Comparison of ENCODE assay signal across 20 cellular contexts in genomic region chr6:158960046-158960445, GRCh38. TPM values are rescaled to one million over a fixed set of nuclear protein-coding genes. Genes with fewer than 3 reads are reported as not detected.
A peak's percentile ranks its signal among the peaks of the same experiment; 100 is the strongest.
DNase-seq lines count a peak whose midpoint lies in the region; ATAC-seq and TF ChIP-seq lines count a peak whose summit lies in the region.
"Had no signal": no experiment of that assay in that cellular context is flagged by ENCODE, and none has a peak within 500 bp of the region (broad histone marks: within the 10 kb centered on the region; RNA-seq: fewer than 3 reads in every experiment).

No MANE protein-coding gene starts in this region.

- CTCF ChIA-PET in RWPE1 (lab: Yijun Ruan, JAX) = no interaction called here
- CTCF ChIA-PET in activated CD4-positive, alpha-beta T cell treated with anti-CD3 and anti-CD28 coated beads, Interleukin-2, amount 10 ng/mL, durations not matched to agents 7 days and 5 days (lab: Charles Lee) = interaction anchor here (0.6 to 1.6 kb wide), 5 partner anchors 8 to 1109 kb away, joined by 3 to 6 read pairs (median 3); no protein-coding TSS in a partner anchor

- no peak overlapping the region for H3K27ac ChIP-seq in RWPE1
- H3K27ac ChIP-seq: A549 had no signal

- no peak overlapping the region for H3K4me3 Mint-ChIP-seq in stimulated activated memory B cell treated with anti-CD40 and anti-IgM and Interleukin-4, amounts not matched to agents 10 μg/mL and 1 μg/mL and 100 μg/mL, for 72 hours
- no peak overlapping the region for H3K4me3 Mint-ChIP-seq in activated CD4-positive, alpha-beta T cell treated with anti-CD3 and anti-CD28 coated beads, Interleukin-2, amount 10 ng/mL, durations not matched to agents 7 days and 5 days
- H3K4me3 Mint-ChIP-seq: CD4-positive, alpha-beta memory T cell; HFFc6 had no signal

- no peaks in the 10 kb centered on the region for H3K36me3 Mint-ChIP-seq in stimulated activated memory B cell treated with anti-CD40 and anti-IgM and Interleukin-4, amounts not matched to agents 10 μg/mL and 1 μg/mL and 100 μg/mL, for 72 hours
- H3K36me3 Mint-ChIP-seq in activated CD4-positive, alpha-beta T cell treated with anti-CD3 and anti-CD28 coated beads, Interleukin-2, amount 10 ng/mL, durations not matched to agents 7 days and 5 days (ENCODE audit: low read depth) = no peaks in the 10 kb centered on the region
- H3K36me3 Mint-ChIP-seq: CD4-positive, alpha-beta memory T cell had no signal

- H3K9me3 Mint-ChIP-seq in stimulated activated memory B cell treated with anti-CD40 and anti-IgM and Interleukin-4, amounts not matched to agents 10 μg/mL and 1 μg/mL and 100 μg/mL, for 72 hours = no peaks in the 10 kb centered on the region
- H3K9me3 Mint-ChIP-seq in activated CD4-positive, alpha-beta T cell treated with anti-CD3 and anti-CD28 coated beads, Interleukin-2, amount 10 ng/mL, durations not matched to agents 7 days and 5 days = no peaks in the 10 kb centered on the region
- H3K9me3 Mint-ChIP-seq: CD4-positive, alpha-beta memory T cell; HFFc6 had no signal

- peak overlapping the region; percentile 22 for H3K27ac Mint-ChIP-seq in stimulated activated memory B cell treated with anti-CD40 and anti-IgM and Interleukin-4, amounts not matched to agents 10 μg/mL and 1 μg/mL and 100 μg/mL, for 72 hours
- H3K27ac Mint-ChIP-seq in activated CD4-positive, alpha-beta T cell treated with anti-CD3 and anti-CD28 coated beads, Interleukin-2, amount 10 ng/mL, durations not matched to agents 7 days and 5 days = no peak overlapping the region
- H3K27ac Mint-ChIP-seq: HFFc6 had no signal

- peaks cover 30% of the 10 kb centered on the region for H3K4me1 Mint-ChIP-seq in stimulated activated memory B cell treated with anti-CD40 and anti-IgM and Interleukin-4, amounts not matched to agents 10 μg/mL and 1 μg/mL and 100 μg/mL, for 72 hours
- H3K4me1 Mint-ChIP-seq in activated CD4-positive, alpha-beta T cell treated with anti-CD3 and anti-CD28 coated beads, Interleukin-2, amount 10 ng/mL, durations not matched to agents 7 days and 5 days = peaks cover 8% of the 10 kb centered on the region

- DNase-seq in G401 (ENCODE audit: low spot score) (peak; percentile 19), globus pallidus (ENCODE audit: low spot score) (peak; percentile 59), midbrain (lab: John Stamatoyannopoulos, UW) (peak; percentile 48), RWPE1 (ENCODE audit: low spot score) (no peak), DMS153 treated with DMSO at 0.1 percent for 48 hours (lab: John Stamatoyannopoulos, UW; ENCODE audit: unreplicated experiment) (no peak)
- DNase-seq in activated CD4-positive, alpha-beta T cell treated with anti-CD3 and anti-CD28 coated beads, Interleukin-2, amount 10 ng/mL, durations not matched to agents 7 days and 5 days = no peak
- DNase-seq: 8988T; ACHN; AML-193; Calu3; CD4-positive, alpha-beta memory T cell; COR-L47; DND-41; GDM1; GOT3; HFFc6 had no signal

- POLR2A ChIA-PET in RWPE1 (lab: Yijun Ruan, JAX; ENCODE audit: low non-redundant PET) = interaction anchor here (0.6 kb wide), 1 partner anchor 141 kb away, joined by 5 read pairs; the partner anchor contains the start of gene EZR
- POLR2A ChIA-PET in activated CD4-positive, alpha-beta T cell treated with anti-CD3 and anti-CD28 coated beads, Interleukin-2, amount 10 ng/mL, durations not matched to agents 7 days and 5 days (lab: Charles Lee) = no interaction called here

- ATAC-seq in stimulated activated memory B cell treated with anti-CD40 and anti-IgM and Interleukin-4, amounts not matched to agents 10 μg/mL and 1 μg/mL and 100 μg/mL, for 72 hours = no peak
- ATAC-seq in GM18519 (IDR thresholded peaks at IDR 0.05; ENCODE audit: low FRiP score, unreplicated experiment) = no peak
- ATAC-seq: A549, GM12878 had no signal

- in situ Hi-C loops in G401 (cut with HindIII; ENCODE audit: low sequenced_read_pairs) = loop anchor here (25.0 kb wide), 1 partner anchor 198 kb away; no protein-coding TSS in a partner anchor

- no peak for TF ChIP-seq CTCF in RWPE1 (conservative IDR thresholded peaks at IDR 0.05; ENCODE audit: low read depth)

- H3K27me3 Mint-ChIP-seq in stimulated activated memory B cell treated with anti-CD40 and anti-IgM and Interleukin-4, amounts not matched to agents 10 μg/mL and 1 μg/mL and 100 μg/mL, for 72 hours = no peaks in the 10 kb centered on the region
- peaks cover 13% of the 10 kb centered on the region for H3K27me3 Mint-ChIP-seq in activated CD4-positive, alpha-beta T cell treated with anti-CD3 and anti-CD28 coated beads, Interleukin-2, amount 10 ng/mL, durations not matched to agents 7 days and 5 days
- H3K27me3 Mint-ChIP-seq: CD4-positive, alpha-beta memory T cell had no signal

RNA-seq across cellular contexts. Expression of gene RSPH3, which starts 40.0 kb away (rescaled TPM):
- 0.43 and 2.1 TPM in 2 replicates for total RNA-seq in G401 (2014; rRNA removed; shearing (Covaris generic))
- 1 to 10 TPM; 2.4 to 2.9 TPM for total RNA-seq in activated CD4-positive, alpha-beta T cell treated with anti-CD3 and anti-CD28 coated beads, Interleukin-2, amount 10 ng/mL, durations not matched to agents 7 days and 5 days

Comparison
In these comparisons a context has a peak if more than half of its experiments do, and no peak if none do; other contexts are left out.
1. DNase-seq: peak in G401 (single experiment), globus pallidus (single experiment) and midbrain (single experiment); none in RWPE1 (single experiment), DMS153 treated with DMSO at 0.1 percent for 48 hours (single experiment) and activated CD4-positive, alpha-beta T cell treated with anti-CD3 and anti-CD28 coated beads, Interleukin-2, amount 10 ng/mL, durations not matched to agents 7 days and 5 days (single experiment).